8 cellular contexts compared by ENCODE assay signal in genomic region chr1:51234721-51235425, GRCh38. TPM values are rescaled to one million over a fixed set of nuclear protein-coding genes. Genes with fewer than 3 reads are reported as not detected.
DNase-seq lines count a peak whose midpoint lies in the region; ATAC-seq and TF ChIP-seq lines count a peak whose summit lies in the region.

No MANE protein-coding gene starts in this region.

- H3K36me3 ChIP-seq in CD4-positive, CD25-positive, alpha-beta regulatory T cell (ENCODE audit: control insufficient read depth, insufficient read depth, low read length), result no peaks in the 10 kb centered on the region
- H3K36me3 ChIP-seq in thoracic aorta, result no peaks in the 10 kb centered on the region

- peaks cover 0 to 2% (median 0%) of the 10 kb centered on the region in 7 donors for H3K9me3 Mint-ChIP-seq in CD4-positive, CD25-positive, alpha-beta regulatory T cell
- no peaks in the 10 kb centered on the region for H3K9me3 Mint-ChIP-seq in activated CD8-positive, alpha-beta memory T cell treated with anti-CD3 and anti-CD28 coated beads, Interleukin-2, amount 10 ng/mL, durations not matched to agents 7 days and 5 days (ENCODE audit: low read depth)
- H3K9me3 Mint-ChIP-seq in nephron progenitor cell, result no peaks in the 10 kb centered on the region

- peak overlapping the region; percentile 97 for H3K4me3 ChIP-seq in CD4-positive, CD25-positive, alpha-beta regulatory T cell (ENCODE audit: low read depth, low read length)
- peak overlapping the region; percentile 98 for H3K4me3 ChIP-seq in thoracic aorta

- DNase-seq in CD4-positive, CD25-positive, alpha-beta regulatory T cell, result peak in 2 of 3 donors; percentile 13 to 20
- DNase-seq in NCI-H526 (lab: John Stamatoyannopoulos, UW) (peak; percentile 94 to 95), erythroblast (lab: John Stamatoyannopoulos, UW) (peak; percentile 93 to 95), nephron progenitor cell (no peak), thoracic aorta (ENCODE audit: low spot score) (peak; percentile 47)
- DNase-seq in activated CD8-positive, alpha-beta memory T cell treated with anti-CD3 and anti-CD28 coated beads, Interleukin-2, amount 10 ng/mL, durations not matched to agents 7 days and 5 days, result peak; percentile 51

- peaks cover 9% of the 10 kb centered on the region for H3K27me3 Mint-ChIP-seq in CD4-positive, CD25-positive, alpha-beta regulatory T cell
- no peaks in the 10 kb centered on the region for H3K27me3 Mint-ChIP-seq in activated CD8-positive, alpha-beta memory T cell treated with anti-CD3 and anti-CD28 coated beads, Interleukin-2, amount 10 ng/mL, durations not matched to agents 7 days and 5 days
- peaks cover 10% of the 10 kb centered on the region for H3K27me3 Mint-ChIP-seq in nephron progenitor cell (ENCODE audit: low read depth, poor library complexity)

- peaks cover 33% of the 10 kb centered on the region for H3K4me1 ChIP-seq in CD4-positive, CD25-positive, alpha-beta regulatory T cell (ENCODE audit: control insufficient read depth, insufficient read depth, low read length, poor library complexity, severe bottlenecking)
- peaks cover 12 to 28% of the 10 kb centered on the region in 2 donors for H3K4me1 ChIP-seq in thoracic aorta (ENCODE audit: control insufficient read depth in 1 of 2, low read depth in 2 of 2)

- peak overlapping the region; percentile 97 to 99 (median 98) for H3K27ac Mint-ChIP-seq in CD4-positive, CD25-positive, alpha-beta regulatory T cell
- peak overlapping the region; percentile 84 for H3K27ac Mint-ChIP-seq in activated CD8-positive, alpha-beta memory T cell treated with anti-CD3 and anti-CD28 coated beads, Interleukin-2, amount 10 ng/mL, durations not matched to agents 7 days and 5 days
- H3K27ac Mint-ChIP-seq in nephron progenitor cell, result no peak overlapping the region

- peaks cover 10 to 26% (median 20%) of the 10 kb centered on the region in 4 donors for H3K4me1 Mint-ChIP-seq in CD4-positive, CD25-positive, alpha-beta regulatory T cell
- peaks cover 20% of the 10 kb centered on the region for H3K4me1 Mint-ChIP-seq in activated CD8-positive, alpha-beta memory T cell treated with anti-CD3 and anti-CD28 coated beads, Interleukin-2, amount 10 ng/mL, durations not matched to agents 7 days and 5 days
- peaks cover 14% of the 10 kb centered on the region for H3K4me1 Mint-ChIP-seq in nephron progenitor cell

- no peaks in the 10 kb centered on the region for H3K27me3 ChIP-seq in CD4-positive, CD25-positive, alpha-beta regulatory T cell (ENCODE audit: control insufficient read depth, insufficient read depth, low read length)
- H3K27me3 ChIP-seq in thoracic aorta (replicated peaks; ENCODE audit: insufficient read depth), result no peaks in the 10 kb centered on the region

- TF ChIP-seq CTCF in nephron progenitor cell (IDR thresholded peaks at IDR 0.05) (no peak), thoracic aorta (IDR thresholded peaks at IDR 0.05) (no peak)

- H3K36me3 Mint-ChIP-seq in CD4-positive, CD25-positive, alpha-beta regulatory T cell, result peaks cover 4% of the 10 kb centered on the region
- no peaks in the 10 kb centered on the region for H3K36me3 Mint-ChIP-seq in activated CD8-positive, alpha-beta memory T cell treated with anti-CD3 and anti-CD28 coated beads, Interleukin-2, amount 10 ng/mL, durations not matched to agents 7 days and 5 days
- no peaks in the 10 kb centered on the region for H3K36me3 Mint-ChIP-seq in nephron progenitor cell (ENCODE audit: low read depth)

- H3K27ac ChIP-seq in CD4-positive, CD25-positive, alpha-beta regulatory T cell (ENCODE audit: insufficient read depth, low read length, poor library complexity, severe bottlenecking), result peak overlapping the region; percentile 79
- H3K27ac ChIP-seq in thoracic aorta, result peak overlapping the region; percentile 97 to 98

- CTCF ChIA-PET in activated CD8-positive, alpha-beta memory T cell treated with anti-CD3 and anti-CD28 coated beads, Interleukin-2, amount 10 ng/mL, durations not matched to agents 7 days and 5 days (lab: Charles Lee), result interaction anchor here (1.0 to 3.3 kb wide), 4 partner anchors 9 to 306 kb away, joined by 3 to 21 read pairs (median 6); partner anchors contain the start of gene CDKN2C

- no peak for TF ChIP-seq POLR2A in erythroblast (IDR thresholded peaks at IDR 0.05; ENCODE audit: low read length)

- H3K9me3 ChIP-seq in CD4-positive, CD25-positive, alpha-beta regulatory T cell (ENCODE audit: control insufficient read depth in 2 of 2, low read length in 2 of 2), result no peaks in the 10 kb centered on the region
- no peaks in the 10 kb centered on the region for H3K9me3 ChIP-seq in thoracic aorta

- no peak for ATAC-seq in CD4-positive, CD25-positive, alpha-beta regulatory T cell (ENCODE audit: low read depth in 2 of 2)
- peak; percentile 54 for ATAC-seq in GM19438 (IDR thresholded peaks at IDR 0.05; ENCODE audit: low read depth, unreplicated experiment)
- ATAC-seq in HG03460 (IDR thresholded peaks at IDR 0.05; ENCODE audit: unreplicated experiment), result peak; percentile 60
- no peak for ATAC-seq in activated CD8-positive, alpha-beta memory T cell treated with anti-CD3 and anti-CD28 coated beads, Interleukin-2, amount 10 ng/mL, durations not matched to agents 7 days and 5 days
- ATAC-seq in thoracic aorta (ENCODE audit: insufficient number of reproducible peaks, low FRiP score, low read depth), result peak; percentile 48

- peak overlapping the region; percentile 91 to 99 (median 98) for H3K4me3 Mint-ChIP-seq in CD4-positive, CD25-positive, alpha-beta regulatory T cell
- H3K4me3 Mint-ChIP-seq in activated CD8-positive, alpha-beta memory T cell treated with anti-CD3 and anti-CD28 coated beads, Interleukin-2, amount 10 ng/mL, durations not matched to agents 7 days and 5 days, result peak overlapping the region; percentile 85
- peak overlapping the region; percentile 93 for H3K4me3 Mint-ChIP-seq in nephron progenitor cell

RNA-seq across cellular contexts. Expression of gene RNF11, which starts 1.2 kb away (rescaled TPM):
- 66.5 TPM for total RNA-seq in CD4-positive, CD25-positive, alpha-beta regulatory T cell
- 10 to 100 TPM; 24.1 to 39.6 (median 34.6) TPM for polyA plus RNA-seq in CD4-positive, CD25-positive, alpha-beta regulatory T cell
- 10 to 100 TPM; 26.4 to 35.5 TPM for total RNA-seq in activated CD8-positive, alpha-beta memory T cell treated with anti-CD3 and anti-CD28 coated beads, Interleukin-2, amount 10 ng/mL, durations not matched to agents 7 days and 5 days
- 100 to 1,000 TPM; 102 to 112 TPM for total RNA-seq in thoracic aorta

Comparison
In these comparisons a context has a peak if more than half of its experiments do, and no peak if none do; other contexts are left out.
1. ATAC-seq: peak in GM19438 (single experiment), HG03460 (single experiment) and thoracic aorta (single experiment); none in CD4-positive, CD25-positive, alpha-beta regulatory T cell (0 of 2) and activated CD8-positive, alpha-beta memory T cell treated with anti-CD3 and anti-CD28 coated beads, Interleukin-2, amount 10 ng/mL, durations not matched to agents 7 days and 5 days (single experiment).
2. Peak in every context shown above with its lines, with median percentiles within 50 percentile points of each other: H3K4me3 Mint-ChIP-seq.